ENCODE assay signal across 23 cellular contexts in the genomic region with DNA sequence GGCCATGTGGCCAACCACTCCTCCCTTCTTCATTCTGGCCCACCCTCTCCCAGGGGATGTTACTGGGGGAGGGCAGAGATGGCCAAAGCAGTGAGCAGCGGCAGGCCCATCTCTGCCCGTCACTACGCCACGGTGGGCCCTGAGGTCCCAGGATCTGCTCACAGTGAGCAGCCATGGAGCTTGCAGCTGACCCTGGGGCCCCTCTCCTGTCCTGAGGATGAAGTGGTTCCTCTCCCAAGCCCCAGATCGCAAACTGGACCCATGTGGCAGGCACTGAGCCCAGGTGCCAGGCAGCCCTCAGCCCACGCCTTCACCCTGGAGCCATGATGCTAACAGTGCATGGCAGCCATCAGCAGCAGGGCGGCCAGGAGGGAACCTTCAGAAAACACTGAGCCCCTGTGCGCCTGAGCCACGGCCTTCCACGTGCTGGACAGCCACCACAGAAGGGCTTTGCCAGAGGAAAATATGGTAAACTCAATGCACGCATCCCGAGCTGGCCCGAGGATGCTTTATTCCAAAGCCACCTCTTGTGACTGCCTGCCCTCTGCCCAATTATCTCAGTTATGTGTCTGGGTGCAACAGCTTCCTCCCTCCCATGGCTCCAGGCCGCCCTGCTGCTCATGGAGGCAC.
"Had no signal": no experiment of that assay in that cellular context is flagged by ENCODE, and none has a peak within 500 bp of the region (broad histone marks: within the 10 kb centered on the region; RNA-seq: fewer than 3 reads in every experiment).

No MANE protein-coding gene starts in this region.

- H3K9me3 Mint-ChIP-seq: activated CD4-positive, alpha-beta memory T cell treated with anti-CD3 and anti-CD28 coated beads for 36 hours; activated naive CD4-positive, alpha-beta T cell treated with anti-CD3 and anti-CD28 coated beads for 36 hours; neural crest cell had no signal

- H3K36me3 Mint-ChIP-seq: activated CD4-positive, alpha-beta memory T cell treated with anti-CD3 and anti-CD28 coated beads for 36 hours; activated naive CD8-positive, alpha-beta T cell treated with anti-CD3 and anti-CD28 coated beads, Interleukin-2, amount 10 ng/mL, durations not matched to agents 7 days and 5 days; naive thymus-derived CD8-positive, alpha-beta T cell; stimulated activated naive B cell treated with anti-CD40 and anti-IgM and Interleukin-4, amounts not matched to agents 10 μg/mL and 1 μg/mL and 100 μg/mL, for 72 hours had no signal

- H3K27ac ChIP-seq: ascending aorta, heart right ventricle, sigmoid colon, tibial nerve had no signal

- H3K36me3 ChIP-seq: ascending aorta, heart right ventricle, sigmoid colon, tibial nerve had no signal

- ATAC-seq: esophagus mucosa; naive thymus-derived CD8-positive, alpha-beta T cell; SK-N-SH treated with all-trans-retinoic acid at 6 μM for 48 hours; stimulated activated naive B cell treated with anti-CD40 and anti-IgM and Interleukin-4, amounts not matched to agents 10 μg/mL and 1 μg/mL and 100 μg/mL, for 72 hours had no signal

- H3K4me3 Mint-ChIP-seq: activated CD4-positive, alpha-beta memory T cell treated with anti-CD3 and anti-CD28 coated beads for 36 hours; activated CD4-positive, alpha-beta T cell treated with anti-CD3 and anti-CD28 coated beads, Interleukin-2, amount 10 ng/mL, durations not matched to agents 24 days and 14 days; activated naive CD4-positive, alpha-beta T cell treated with anti-CD3 and anti-CD28 coated beads for 36 hours; activated naive CD8-positive, alpha-beta T cell treated with anti-CD3 and anti-CD28 coated beads, Interleukin-2, amount 10 ng/mL, durations not matched to agents 7 days and 5 days; brain; memory B cell; naive thymus-derived CD8-positive, alpha-beta T cell; neural crest cell; stimulated activated naive B cell treated with anti-CD40 and anti-IgM and Interleukin-4, amounts not matched to agents 10 μg/mL and 1 μg/mL and 100 μg/mL, for 72 hours had no signal

- H3K27ac Mint-ChIP-seq: activated CD4-positive, alpha-beta memory T cell treated with anti-CD3 and anti-CD28 coated beads for 36 hours; activated CD4-positive, alpha-beta T cell treated with anti-CD3 and anti-CD28 coated beads, Interleukin-2, amount 10 ng/mL, durations not matched to agents 24 days and 14 days; activated naive CD4-positive, alpha-beta T cell treated with anti-CD3 and anti-CD28 coated beads for 36 hours; activated naive CD8-positive, alpha-beta T cell treated with anti-CD3 and anti-CD28 coated beads, Interleukin-2, amount 10 ng/mL, durations not matched to agents 7 days and 5 days; brain; memory B cell; naive thymus-derived CD8-positive, alpha-beta T cell; progenitor cell of endocrine pancreas; stimulated activated naive B cell treated with anti-CD40 and anti-IgM and Interleukin-4, amounts not matched to agents 10 μg/mL and 1 μg/mL and 100 μg/mL, for 72 hours had no signal

- H3K9me3 ChIP-seq: ascending aorta, sigmoid colon had no signal

- H3K27me3 Mint-ChIP-seq: activated CD4-positive, alpha-beta T cell treated with anti-CD3 and anti-CD28 coated beads, Interleukin-2, amount 10 ng/mL, durations not matched to agents 24 days and 14 days; activated naive CD8-positive, alpha-beta T cell treated with anti-CD3 and anti-CD28 coated beads, Interleukin-2, amount 10 ng/mL, durations not matched to agents 7 days and 5 days; brain; memory B cell; progenitor cell of endocrine pancreas; stimulated activated naive B cell treated with anti-CD40 and anti-IgM and Interleukin-4, amounts not matched to agents 10 μg/mL and 1 μg/mL and 100 μg/mL, for 72 hours had no signal

- H3K4me1 ChIP-seq: ascending aorta, heart right ventricle, tibial nerve had no signal

- H3K4me1 Mint-ChIP-seq: activated CD4-positive, alpha-beta T cell treated with anti-CD3 and anti-CD28 coated beads, Interleukin-2, amount 10 ng/mL, durations not matched to agents 24 days and 14 days; activated naive CD8-positive, alpha-beta T cell treated with anti-CD3 and anti-CD28 coated beads, Interleukin-2, amount 10 ng/mL, durations not matched to agents 7 days and 5 days; memory B cell; naive thymus-derived CD8-positive, alpha-beta T cell; neural crest cell; stimulated activated naive B cell treated with anti-CD40 and anti-IgM and Interleukin-4, amounts not matched to agents 10 μg/mL and 1 μg/mL and 100 μg/mL, for 72 hours had no signal

- H3K27me3 ChIP-seq: ascending aorta, tibial nerve had no signal

- H3K4me3 ChIP-seq: ascending aorta, heart right ventricle, sigmoid colon, tibial nerve had no signal

- DNase-seq: activated CD4-positive, alpha-beta memory T cell treated with anti-CD3 and anti-CD28 coated beads for 36 hours; activated CD4-positive, alpha-beta T cell treated with anti-CD3 and anti-CD28 coated beads, Interleukin-2, amount 10 ng/mL, durations not matched to agents 24 days and 14 days; activated CD4-positive, CD25-positive, alpha-beta regulatory T cell treated with anti-CD3 and anti-CD28 coated beads, Interleukin-2, amount 50 U/mL, for 72 hours; activated effector memory CD4-positive, alpha-beta T cell treated with Interleukin-2 at 50 U/mL for 16 hours; activated naive CD4-positive, alpha-beta T cell treated with anti-CD3 and anti-CD28 coated beads for 36 hours; activated naive CD8-positive, alpha-beta T cell treated with anti-CD3 and anti-CD28 coated beads, Interleukin-2, amount 10 ng/mL, durations not matched to agents 7 days and 5 days; caudate nucleus; foreskin fibroblast; heart right ventricle; sigmoid colon; small intestine; stimulated activated CD4-positive, alpha-beta T cell treated with anti-CD3 and anti-CD28 coated beads, Interleukin-1b, Interleukin-23, amount 100 ng/mL, for 48 hours; stimulated activated naive B cell treated with anti-CD40 and anti-IgM and Interleukin-4, amounts not matched to agents 10 μg/mL and 1 μg/mL and 100 μg/mL, for 72 hours; T-helper 2 cell had no signal
